ENCODE assay signal across 27 cellular contexts in genomic region chr5:3386676-3387075, GRCh38.
"Had no signal": no experiment of that assay in that cellular context is flagged by ENCODE, and none has a peak within 500 bp of the region (broad histone marks: within the 10 kb centered on the region; RNA-seq: fewer than 3 reads in every experiment).

No MANE protein-coding gene starts in this region.

- ATAC-seq: left colon; left lung; lower lobe of right lung; naive thymus-derived CD4-positive, alpha-beta T cell; pancreas; sciatic nerve; stimulated activated naive B cell treated with anti-CD40 and anti-IgM and Interleukin-4, amounts not matched to agents 10 μg/mL and 1 μg/mL and 100 μg/mL, for 72 hours; stimulated activated naive CD8-positive, alpha-beta T cell treated with anti-CD3 and anti-CD28 coated beads, Interleukin-15, Interleukin-2, amounts not matched to agents 100 U/mL and 50 U/mL, for 24 hours; upper lobe of right lung had no signal

- H3K27me3 ChIP-seq: left lung, pancreas, suprapubic skin, upper lobe of right lung had no signal

- H3K4me3 Mint-ChIP-seq: mesothelial cell of epicardium; naive thymus-derived CD4-positive, alpha-beta T cell; nephron; neural progenitor cell; stimulated activated naive B cell treated with anti-CD40 and anti-IgM and Interleukin-4, amounts not matched to agents 10 μg/mL and 1 μg/mL and 100 μg/mL, for 72 hours had no signal

- H3K9me3 ChIP-seq: lower lobe of right lung, pancreas, prostate gland, stomach, suprapubic skin, thoracic aorta, tibial artery, upper lobe of right lung had no signal

- H3K27me3 Mint-ChIP-seq: naive thymus-derived CD4-positive, alpha-beta T cell; stimulated activated naive B cell treated with anti-CD40 and anti-IgM and Interleukin-4, amounts not matched to agents 10 μg/mL and 1 μg/mL and 100 μg/mL, for 72 hours had no signal

- H3K4me1 ChIP-seq: left lung, lower lobe of right lung, neural progenitor cell, pancreas, prostate gland, stomach, suprapubic skin, tibial artery, upper lobe of right lung had no signal

- H3K27ac ChIP-seq: left lung, lower lobe of right lung, neural progenitor cell, pancreas, prostate gland, skin epidermis, stomach, suprapubic skin, thoracic aorta, tibial artery, upper lobe of right lung had no signal

- DNase-seq: hippocampal formation; kidney; left colon; left lung; lower lobe of right lung; mesendoderm; naive thymus-derived CD4-positive, alpha-beta T cell; posterior cingulate gyrus; stimulated activated CD4-positive, alpha-beta T cell treated with anti-CD3 and anti-CD28 coated beads, Interleukin-12 subunit alpha, Interleukin-12 subunit beta, amount 100 ng/mL, for 4 hours; stimulated activated CD4-positive, alpha-beta T cell treated with anti-CD3 and anti-CD28 coated beads, Interleukin-15, amount 100 ng/mL, for 24 hours; stimulated activated CD4-positive, alpha-beta T cell treated with anti-CD3 and anti-CD28 coated beads, Interleukin-2, amount 100 ng/mL, for 24 hours; stimulated activated CD4-positive, alpha-beta T cell treated with anti-CD3 and anti-CD28 coated beads, Interleukin-4, amount 100 ng/mL, for 1 hour; stimulated activated naive B cell treated with anti-CD40 and anti-IgM and Interleukin-4, amounts not matched to agents 10 μg/mL and 1 μg/mL and 100 μg/mL, for 72 hours; stimulated activated naive CD8-positive, alpha-beta T cell treated with anti-CD3 and anti-CD28 coated beads, Interleukin-15, Interleukin-2, amounts not matched to agents 100 U/mL and 50 U/mL, for 24 hours; stomach; tibial artery; trophoblast cell; upper lobe of right lung had no signal

- H3K9ac ChIP-seq: neural progenitor cell had no signal

- H3K4me3 ChIP-seq: left lung, lower lobe of right lung, neural progenitor cell, pancreas, prostate gland, skin epidermis, stomach, suprapubic skin, thoracic aorta, tibial artery, upper lobe of right lung had no signal

- H3K9me3 Mint-ChIP-seq: mesothelial cell of epicardium, nephron had no signal

- H3K4me2 ChIP-seq: neural progenitor cell had no signal

- H2AFZ ChIP-seq: neural progenitor cell had no signal

- H3K4me1 Mint-ChIP-seq: naive thymus-derived CD4-positive, alpha-beta T cell; nephron; stimulated activated naive B cell treated with anti-CD40 and anti-IgM and Interleukin-4, amounts not matched to agents 10 μg/mL and 1 μg/mL and 100 μg/mL, for 72 hours had no signal

- H3K36me3 Mint-ChIP-seq: mesothelial cell of epicardium; naive thymus-derived CD4-positive, alpha-beta T cell; neural progenitor cell; stimulated activated naive B cell treated with anti-CD40 and anti-IgM and Interleukin-4, amounts not matched to agents 10 μg/mL and 1 μg/mL and 100 μg/mL, for 72 hours had no signal

- H3K36me3 ChIP-seq: left lung, lower lobe of right lung, neural progenitor cell, pancreas, prostate gland, stomach, suprapubic skin, thoracic aorta, tibial artery, upper lobe of right lung had no signal

- H3K27ac Mint-ChIP-seq: mesothelial cell of epicardium; naive thymus-derived CD4-positive, alpha-beta T cell; nephron; neural progenitor cell had no signal
